In genomic region chr6:107495196-107495643, GRCh38 we compare ENCODE assay signal across 12 cellular contexts. TPM values are rescaled to one million over a fixed set of nuclear protein-coding genes. Genes with fewer than 3 reads are reported as not detected.
DNase-seq lines count a peak whose midpoint lies in the region; TF ChIP-seq lines count a peak whose summit lies in the region.
"Had no signal": no experiment of that assay in that cellular context is flagged by ENCODE, and none has a peak within 500 bp of the region (broad histone marks: within the 10 kb centered on the region; RNA-seq: fewer than 3 reads in every experiment).

No MANE protein-coding gene starts in this region.

- H3K9ac ChIP-seq in mucosa of stomach (ENCODE audit: low read length), result peak overlapping the region; percentile 53

- peaks cover 17% of the 10 kb centered on the region for H3K27me3 Mint-ChIP-seq in type B pancreatic cell

- H3K27ac Mint-ChIP-seq in type B pancreatic cell, result no peak overlapping the region
- H3K27ac Mint-ChIP-seq: T-helper 1 cell treated with Interleukin-12 subunit alpha and Interleukin-12 subunit beta and Interleukin-4 antibody, amounts not matched to agents 30 μg/mL and 1 μg/mL, for 36 hours had no signal

- no peaks in the 10 kb centered on the region for H3K36me3 ChIP-seq in esophagus (ENCODE audit: control insufficient read depth in 2 of 2, insufficient read depth in 2 of 2, low read length in 1 of 2)
- no peaks in the 10 kb centered on the region for H3K36me3 ChIP-seq in mucosa of stomach (ENCODE audit: control insufficient read depth, insufficient read depth, low read length)

- H3K4me3 ChIP-seq in esophagus (ENCODE audit: low read depth in 1 of 2, low read length in 2 of 2) (no peak overlapping the region), mucosa of stomach (ENCODE audit: low read length) (no peak overlapping the region)
- H3K4me3 ChIP-seq: skin epidermis had no signal

- DNase-seq in NCI-H2029 treated with DMSO at 0.1 percent for 48 hours (lab: John Stamatoyannopoulos, UW) (peak; percentile 19), NCI-H2029 (lab: John Stamatoyannopoulos, UW) (no peak), type B pancreatic cell (ENCODE audit: extremely low spot score, unreplicated experiment) (no peak), NCI-H128 (lab: John Stamatoyannopoulos, UW; ENCODE audit: unreplicated experiment) (no peak), GM19238 (ENCODE audit: insufficient read length, low spot score) (no peak), amniotic stem cell (lab: John Stamatoyannopoulos, UW) (no peak)
- DNase-seq: 8988T; stimulated activated naive CD4-positive, alpha-beta T cell had no signal

- H3K27me3 ChIP-seq in esophagus (ENCODE audit: control insufficient read depth in 1 of 2, insufficient read depth in 2 of 2, low read length in 2 of 2) (no peaks in the 10 kb centered on the region), mucosa of stomach (ENCODE audit: control insufficient read depth, insufficient read depth, low read length) (peaks cover 24% of the 10 kb centered on the region)

- H3K4me1 ChIP-seq in esophagus (ENCODE audit: control insufficient read depth in 2 of 2, insufficient read depth in 2 of 2, low read length in 1 of 2), result no peaks in the 10 kb centered on the region
- H3K4me1 ChIP-seq in mucosa of stomach (ENCODE audit: control insufficient read depth, insufficient read depth, low read length), result peaks cover 32% of the 10 kb centered on the region

- H3K27ac ChIP-seq in esophagus (ENCODE audit: low read depth in 2 of 2, low read length in 1 of 2), result peak overlapping the region; percentile 55 to 75

- H3K4me1 Mint-ChIP-seq in type B pancreatic cell (ENCODE audit: unreplicated experiment), result peaks cover 33% of the 10 kb centered on the region

- H3K9me3 ChIP-seq in esophagus (ENCODE audit: control insufficient read depth in 2 of 2, insufficient read depth in 1 of 2, low read depth in 1 of 2, low read length in 1 of 2) (no peaks in the 10 kb centered on the region), mucosa of stomach (ENCODE audit: control insufficient read depth, low read length) (no peaks in the 10 kb centered on the region)

- TF ChIP-seq CTCF in type B pancreatic cell (conservative IDR thresholded peaks at IDR 0.05), result no peak

- H3K9me3 Mint-ChIP-seq in type B pancreatic cell, result no peaks in the 10 kb centered on the region
- H3K9me3 Mint-ChIP-seq: T-helper 1 cell treated with Interleukin-12 subunit alpha and Interleukin-12 subunit beta and Interleukin-4 antibody, amounts not matched to agents 30 μg/mL and 1 μg/mL, for 36 hours had no signal

- H3K36me3 Mint-ChIP-seq in type B pancreatic cell, result no peaks in the 10 kb centered on the region

- peak overlapping the region; percentile 36 for H3K4me3 Mint-ChIP-seq in type B pancreatic cell
- H3K4me3 Mint-ChIP-seq: T-helper 1 cell treated with Interleukin-12 subunit alpha and Interleukin-12 subunit beta and Interleukin-4 antibody, amounts not matched to agents 30 μg/mL and 1 μg/mL, for 36 hours had no signal

- WGBS in esophagus, 2 donors, result 36 to 48% methylated on average over 7 of the region's 7 CpGs

RNA-seq across cellular contexts. Expression of gene SOBP, which starts 5.3 kb away (rescaled TPM):
- polyA plus RNA-seq in esophagus, result under 1 TPM; 0.59 to 0.84 TPM
- total RNA-seq in type B pancreatic cell (ENCODE audit: low replicate concordance), result 1.8 and 19.4 TPM in 2 replicates

RNA-seq across cellular contexts. Expression of gene PDSS2, which starts 35.9 kb away (rescaled TPM):
- polyA plus RNA-seq in esophagus, result 1 to 10 TPM; 3.6 to 7.3 TPM
- total RNA-seq in type B pancreatic cell (ENCODE audit: low replicate concordance), result 15.2 and 16.1 TPM in 2 replicates
